ENCODE assay signal across 16 cellular contexts in the genomic region with DNA sequence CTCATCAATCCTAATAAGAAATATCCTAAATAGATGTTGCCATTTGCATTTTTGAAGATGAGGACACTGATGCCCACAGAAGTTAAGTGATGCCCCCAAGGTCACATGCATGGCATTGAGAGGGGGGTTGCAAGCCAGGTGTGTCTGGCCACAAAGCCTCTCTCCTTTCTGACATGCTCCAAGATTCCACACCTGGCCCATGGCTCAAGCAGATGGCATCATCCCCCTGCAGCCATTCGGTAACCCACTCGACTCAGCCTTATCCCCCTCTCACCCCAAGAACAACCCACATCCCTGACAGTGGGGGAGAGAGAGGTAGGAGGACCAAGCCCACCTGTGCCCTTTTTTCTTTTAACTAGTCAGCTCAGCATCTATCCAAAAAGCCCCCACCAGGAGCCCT.
"Had no signal": no experiment of that assay in that cellular context is flagged by ENCODE, and none has a peak within 500 bp of the region (broad histone marks: within the 10 kb centered on the region; RNA-seq: fewer than 3 reads in every experiment).

No MANE protein-coding gene starts in this region.

- H3K9me3 ChIP-seq: SJCRH30 had no signal

- DNase-seq: KBM-7, MV-4-11, NCI-H1048, NCI-H1105, NCI-H1417, NCI-H1436 treated with DMSO at 0.1 percent for 48 hours, NCI-H1694, NCI-H187 treated with DMSO at 0.1 percent for 48 hours, NCI-H2029 treated with DMSO at 0.1 percent for 48 hours, NCI-H2171 treated with DMSO at 0.1 percent for 48 hours, NCI-H2227 treated with DMSO at 0.1 percent for 48 hours, NCI-H526 treated with DMSO at 0.1 percent for 48 hours, NCI-H774, SHP77 treated with DMSO at 0.1 percent for 48 hours, SJCRH30 had no signal

- H3K4me3 ChIP-seq: SJCRH30 had no signal

- H3K27me3 ChIP-seq: SJCRH30 had no signal

- H3K36me3 ChIP-seq: SJCRH30 had no signal

- H3K4me1 ChIP-seq: SJCRH30 had no signal

- H3K27ac ChIP-seq: RWPE1, SJCRH30 had no signal
